ENCODE assay signal across 8 cellular contexts in the genomic region with DNA sequence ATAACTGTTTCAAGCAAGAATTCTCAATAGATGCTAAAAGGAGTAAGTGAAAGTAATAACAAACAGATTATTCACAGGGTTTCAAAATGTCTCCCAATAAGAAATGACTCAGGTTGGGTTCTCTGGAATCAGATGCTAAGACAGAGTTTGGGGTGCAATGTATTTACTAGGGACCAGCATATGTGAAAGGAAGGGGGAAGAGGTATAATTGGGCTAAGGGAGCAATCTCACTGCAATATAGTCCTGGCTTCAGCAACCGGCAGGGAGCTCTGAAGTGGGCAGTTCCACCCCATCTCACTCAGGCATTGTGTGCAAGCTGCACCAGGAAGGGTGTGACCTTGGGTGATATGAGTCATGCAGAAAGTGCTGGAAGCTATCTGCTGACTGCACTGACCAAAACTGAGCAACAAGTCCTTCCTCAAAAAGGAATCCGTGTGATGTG. TPM values are rescaled to one million over a fixed set of nuclear protein-coding genes. Genes with fewer than 3 reads are reported as not detected.
DNase-seq lines count a peak whose midpoint lies in the region; ATAC-seq and TF ChIP-seq lines count a peak whose summit lies in the region.

No MANE protein-coding gene starts in this region.

- intact Hi-C loops in left ventricle myocardium inferior (cut with micrococcal nuclease) = no loop called here

- DNase-seq in OCI-M1 (lab: John Stamatoyannopoulos, UW) (peak; percentile 79), left ventricle myocardium inferior (peak; percentile 31), BE2C (no peak), 8988T (no peak)
- peak; percentile 13 for DNase-seq in activated gamma-delta T cell treated with anti-CD3 and anti-CD28 coated beads, Interleukin-2, amount 50 U/mL, for 16 hours (ENCODE audit: low read depth)
- peak; percentile 38 for DNase-seq in stimulated activated CD4-positive, alpha-beta T cell treated with anti-CD3 and anti-CD28 coated beads, Interleukin-1b, Interleukin-23, amount 100 ng/mL, for 48 hours

- H3K27me3 ChIP-seq in left ventricle myocardium inferior (ENCODE audit: low read depth) = no peaks in the 10 kb centered on the region
- no peaks in the 10 kb centered on the region for H3K27me3 ChIP-seq in BE2C

- TF ChIP-seq CTCF in left ventricle myocardium inferior (IDR thresholded peaks at IDR 0.05; ENCODE audit: borderline replicate concordance) (no peak), BE2C (IDR thresholded peaks at IDR 0.05; ENCODE audit: low read depth, low read length) (no peak)

- H3K9me3 ChIP-seq in left ventricle myocardium inferior (replicated peaks) (peaks cover 19% of the 10 kb centered on the region), BE2C (no peaks in the 10 kb centered on the region)

- peaks cover 11% of the 10 kb centered on the region for H3K36me3 ChIP-seq in left ventricle myocardium inferior
- H3K36me3 ChIP-seq in BE2C = no peaks in the 10 kb centered on the region

- H3K27ac ChIP-seq in left ventricle myocardium inferior (replicated peaks) = peak overlapping the region; percentile 84

- H3K4me1 ChIP-seq in left ventricle myocardium inferior (peaks cover 21% of the 10 kb centered on the region), BE2C (no peaks in the 10 kb centered on the region)

- H3K4me3 ChIP-seq in left ventricle myocardium inferior = peak overlapping the region; percentile 32
- no peak overlapping the region for H3K4me3 ChIP-seq in BE2C (ENCODE audit: low read depth, low read length)

- ATAC-seq in GM18519 (IDR thresholded peaks at IDR 0.05; ENCODE audit: low FRiP score, unreplicated experiment) (peak; percentile 95), HG02870 (IDR thresholded peaks at IDR 0.05; ENCODE audit: unreplicated experiment) (peak; percentile 98)

RNA-seq across cellular contexts. Expression of a gene that starts 23.4 kb away (rescaled TPM):
- total RNA-seq in left ventricle myocardium inferior = 14.0 TPM
- 5.9 TPM for polyA plus RNA-seq in BE2C (2012; ENCODE audit: insufficient read depth, insufficient read length, low read depth)

Comparison
In these comparisons a context has a peak if more than half of its experiments do, and no peak if none do; other contexts are left out.
1. DNase-seq: peak in OCI-M1 (single experiment), activated gamma-delta T cell treated with anti-CD3 and anti-CD28 coated beads, Interleukin-2, amount 50 U/mL, for 16 hours (single experiment), left ventricle myocardium inferior (single experiment) and stimulated activated CD4-positive, alpha-beta T cell treated with anti-CD3 and anti-CD28 coated beads, Interleukin-1b, Interleukin-23, amount 100 ng/mL, for 48 hours (single experiment); none in BE2C (single experiment) and 8988T (single experiment).